In genomic region chr2:205904873-205905272, GRCh38 we compare ENCODE assay signal across 16 cellular contexts.
A peak's percentile ranks its signal among the peaks of the same experiment; 100 is the strongest.
DNase-seq lines count a peak whose midpoint lies in the region; ATAC-seq and TF ChIP-seq lines count a peak whose summit lies in the region.
"Had no signal": no experiment of that assay in that cellular context is flagged by ENCODE, and none has a peak within 500 bp of the region (broad histone marks: within the 10 kb centered on the region; RNA-seq: fewer than 3 reads in every experiment).

No MANE protein-coding gene starts in this region.

- H3K4me3 Mint-ChIP-seq in glutamatergic neuron (ENCODE audit: unreplicated experiment): no peak overlapping the region
- H3K4me3 Mint-ChIP-seq: CD8-positive, alpha-beta T cell had no signal

- H3K27me3 ChIP-seq in BLaER1: no peaks in the 10 kb centered on the region
- no peaks in the 10 kb centered on the region for H3K27me3 ChIP-seq in transverse colon

- peaks cover 5% of the 10 kb centered on the region for H3K9me3 ChIP-seq in BLaER1
- no peaks in the 10 kb centered on the region for H3K9me3 ChIP-seq in transverse colon
- H3K9me3 ChIP-seq: A549, HAP-1 had no signal

- H3K36me3 ChIP-seq in BLaER1 (no peaks in the 10 kb centered on the region), transverse colon (no peaks in the 10 kb centered on the region)
- H3K36me3 ChIP-seq: HAP-1 had no signal

- H3K9ac ChIP-seq in BLaER1: peak overlapping the region; percentile 57; the same call in 1 of the 2 replicates
- H3K9ac ChIP-seq: GM23248 had no signal

- no peak for TF ChIP-seq EP300 in transverse colon (IDR thresholded peaks at IDR 0.05; ENCODE audit: low read depth)

- H3K4me3 ChIP-seq in BLaER1 (peak overlapping the region; percentile 46; the same call in 1 of the 2 replicates), transverse colon (no peak overlapping the region)
- H3K4me3 ChIP-seq: A549, GM23248, HAP-1 had no signal

- no peaks in the 10 kb centered on the region for H4K20me1 ChIP-seq in BLaER1

- peaks cover 47% of the 10 kb centered on the region for H3K4me1 Mint-ChIP-seq in glutamatergic neuron (ENCODE audit: low read depth, unreplicated experiment)

- TF ChIP-seq POLR2A in transverse colon (IDR thresholded peaks at IDR 0.05): no peak

- H3K27ac Mint-ChIP-seq in glutamatergic neuron (ENCODE audit: unreplicated experiment): peak overlapping the region; percentile 18
- H3K27ac Mint-ChIP-seq: CD8-positive, alpha-beta T cell had no signal

- peaks cover 16% of the 10 kb centered on the region for H3K9me3 Mint-ChIP-seq in glutamatergic neuron (ENCODE audit: unreplicated experiment)
- H3K9me3 Mint-ChIP-seq: CD8-positive, alpha-beta T cell had no signal

- peak; percentile 77 for DNase-seq in NCI-H2171 treated with DMSO at 0.1 percent for 48 hours (lab: John Stamatoyannopoulos, UW)
- DNase-seq in glutamatergic neuron: no peak
- peak; percentile 58 for DNase-seq in transverse colon
- no peak for DNase-seq in stimulated activated naive CD8-positive, alpha-beta T cell treated with anti-CD3 and anti-CD28 coated beads, Interleukin-15, Interleukin-2, amounts not matched to agents 100 U/mL and 50 U/mL, for 24 hours
- DNase-seq in NCI-H748 (lab: John Stamatoyannopoulos, UW; ENCODE audit: unreplicated experiment): no peak
- DNase-seq in activated T-cell treated with anti-CD3 and anti-CD28 coated beads, Interleukin-2, amount 50 U/mL, for 48 hours: no peak
- DNase-seq: AML-193; Calu3; CD8-positive, alpha-beta T cell; DND-41; GM23248 had no signal

- ATAC-seq in stimulated activated naive CD8-positive, alpha-beta T cell treated with anti-CD3 and anti-CD28 coated beads, Interleukin-15, Interleukin-2, amounts not matched to agents 100 U/mL and 50 U/mL, for 24 hours: no peak
- ATAC-seq: A549; CD8-positive, alpha-beta T cell had no signal

- H3K4me1 ChIP-seq in BLaER1 (peaks cover 63% of the 10 kb centered on the region), transverse colon (peaks cover 1 to 54% (median 37%) of the 10 kb centered on the region in 4 donors)
- H3K4me1 ChIP-seq: A549, HAP-1 had no signal

- peaks cover 10% of the 10 kb centered on the region for H3K36me3 Mint-ChIP-seq in glutamatergic neuron (ENCODE audit: unreplicated experiment)
- H3K36me3 Mint-ChIP-seq: CD8-positive, alpha-beta T cell had no signal

- intact Hi-C loops in transverse colon (cut with DNase I; ENCODE audit: low total_unique reads): no loop called here

- 40 to 53% methylated on average over 2 of the region's 2 CpGs for WGBS in transverse colon (ENCODE audit: low coverage in 1 of 2), 2 donors

- peaks cover 3% of the 10 kb centered on the region for H3K27me3 Mint-ChIP-seq in glutamatergic neuron (ENCODE audit: unreplicated experiment)

- peak overlapping the region; percentile 80 for H3K4me2 ChIP-seq in BLaER1
- H3K4me2 ChIP-seq: A549 had no signal

- in situ Hi-C loops in transverse colon (cut with MboI; ENCODE audit: low pct_ligation_motif_present in 1 of 4, low pct_unique_long_range_greater_than_20kb in 1 of 4, low sequenced_read_pairs in 3 of 4): no loop called here

- no peak for TF ChIP-seq CTCF in glutamatergic neuron (IDR thresholded peaks at IDR 0.05; ENCODE audit: partially characterized antibody, unreplicated experiment)
- TF ChIP-seq CTCF in transverse colon (IDR thresholded peaks at IDR 0.05): no peak

- H3K27ac ChIP-seq in BLaER1: peak overlapping the region; percentile 80; the same call in 1 of the 2 replicates
- peak overlapping the region in 2 of 4 donors; percentile 19 to 34 for H3K27ac ChIP-seq in transverse colon
- H3K27ac ChIP-seq: 22Rv1, A549, GM23248, HL-60 had no signal

Comparison
In these comparisons a context has a peak if more than half of its experiments do, and no peak if none do; other contexts are left out.
1. DNase-seq: peak in NCI-H2171 treated with DMSO at 0.1 percent for 48 hours (single experiment) and transverse colon (single experiment); none in glutamatergic neuron (single experiment), stimulated activated naive CD8-positive, alpha-beta T cell treated with anti-CD3 and anti-CD28 coated beads, Interleukin-15, Interleukin-2, amounts not matched to agents 100 U/mL and 50 U/mL, for 24 hours (single experiment), NCI-H748 (single experiment) and activated T-cell treated with anti-CD3 and anti-CD28 coated beads, Interleukin-2, amount 50 U/mL, for 48 hours (0 of 2).